ENCODE assay signal across 10 cellular contexts in the genomic region with DNA sequence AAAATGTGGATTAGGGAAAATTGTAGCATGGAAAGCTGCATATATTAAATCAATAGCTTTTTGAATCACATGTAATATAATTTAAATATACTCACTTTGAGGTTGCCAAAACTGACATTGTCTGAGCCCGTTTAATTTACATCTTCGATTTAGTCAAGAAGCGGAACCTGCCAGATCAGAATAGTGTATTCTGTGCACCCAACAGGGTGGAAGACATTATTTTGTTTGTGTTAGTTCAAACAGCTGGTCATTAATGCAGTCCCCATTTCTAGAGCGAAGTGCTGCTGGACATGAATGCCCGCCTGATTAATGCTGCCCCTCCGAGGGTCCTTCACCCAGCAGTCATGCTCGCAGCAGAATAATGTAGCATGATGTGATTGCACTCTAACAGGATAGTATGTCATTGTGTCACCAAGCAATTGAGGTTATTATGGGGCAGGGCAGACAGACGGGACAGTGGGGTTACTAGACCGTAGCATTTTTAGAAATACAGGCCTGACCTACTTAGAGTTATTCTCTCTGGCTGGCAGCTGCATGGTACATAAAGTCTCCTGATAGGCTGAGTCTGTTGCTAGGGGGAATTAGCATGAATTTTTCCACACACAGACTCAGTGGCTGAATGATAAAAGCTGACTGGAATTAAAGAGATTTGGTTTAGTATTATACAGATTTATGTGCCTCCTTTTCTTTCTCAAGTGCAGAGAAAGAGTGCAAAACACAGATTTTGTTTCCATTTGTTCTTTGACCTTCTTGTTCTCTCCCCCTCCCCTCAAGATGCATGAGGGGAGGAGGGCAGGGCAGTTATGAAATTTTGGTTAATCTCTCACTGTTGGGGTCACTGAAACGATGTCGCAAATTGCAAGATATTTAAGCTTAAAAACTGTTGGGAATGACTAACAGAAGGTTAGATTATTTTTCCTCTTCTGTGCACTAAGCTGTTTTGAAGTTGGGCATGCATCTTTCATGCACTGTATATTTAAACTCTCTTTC.
DNase-seq lines count a peak whose midpoint lies in the region; ATAC-seq, FAIRE-seq and TF ChIP-seq lines count a peak whose summit lies in the region.
"Had no signal": no experiment of that assay in that cellular context is flagged by ENCODE, and none has a peak within 500 bp of the region (broad histone marks: within the 10 kb centered on the region; RNA-seq: fewer than 3 reads in every experiment).

No MANE protein-coding gene starts in this region.

- WGBS in thyroid gland, 2 donors = 52 to 62% methylated on average over 11 of the region's 11 CpGs

- intact Hi-C loops in thyroid gland (cut with DNase I) = loop anchor here (10.0 kb wide), 1 partner anchor 555 kb away; a partner anchor contains a TSS
- intact Hi-C loops in MCF 10A (cut with micrococcal nuclease) = loop anchor here (10.0 kb wide), 1 partner anchor 555 kb away; a partner anchor contains a TSS

- no peaks in the 10 kb centered on the region for H3K27me3 ChIP-seq in thyroid gland

- H3K9me3 ChIP-seq in thyroid gland = no peaks in the 10 kb centered on the region

- peaks cover 20 to 43% of the 10 kb centered on the region in 2 donors for H3K4me1 ChIP-seq in thyroid gland

- FAIRE-seq in urothelium cell line (lab: Jason Lieb, UNC) = no peak

- H3K27ac ChIP-seq in thyroid gland = no peak overlapping the region
- H3K27ac ChIP-seq: 22Rv1 had no signal

- no peak overlapping the region for H3K27ac Mint-ChIP-seq in MCF 10A (ENCODE audit: low read depth, unreplicated experiment)

- ATAC-seq in SK-N-SH treated with all-trans-retinoic acid at 6 μM for 48 hours (peak; percentile 22; the same call in 2 of the 3 replicates), GM21529 (IDR thresholded peaks at IDR 0.05; ENCODE audit: unreplicated experiment) (no peak)
- ATAC-seq: left colon had no signal

- no peaks in the 10 kb centered on the region for H3K9me3 Mint-ChIP-seq in MCF 10A (ENCODE audit: unreplicated experiment)

- no peak for TF ChIP-seq CTCF in thyroid gland (IDR thresholded peaks at IDR 0.05)
- TF ChIP-seq CTCF in MCF 10A (IDR thresholded peaks at IDR 0.05; ENCODE audit: unreplicated experiment) = no peak

- no peak overlapping the region for H3K4me3 ChIP-seq in thyroid gland (replicated peaks in 1 of 3)

- H3K4me3 Mint-ChIP-seq in MCF 10A (ENCODE audit: unreplicated experiment) = no peak overlapping the region

- CTCF ChIA-PET in MCF 10A (lab: Yijun Ruan, JAX) = no interaction called here

- H3K36me3 ChIP-seq in thyroid gland = no peaks in the 10 kb centered on the region

- POLR2A ChIA-PET in MCF 10A (lab: Yijun Ruan, JAX) = interaction anchor here (0.7 to 1.2 kb wide), 3 partner anchors 18 to 519 kb away, joined by 3 read pairs; no protein-coding TSS in a partner anchor

- no peak for TF ChIP-seq POLR2A in thyroid gland (IDR thresholded peaks at IDR 0.05)

- peak; percentile 29 for DNase-seq in NCI-H2107 treated with DMSO at 0.1 percent for 48 hours (lab: John Stamatoyannopoulos, UW; ENCODE audit: unreplicated experiment)
- DNase-seq in NCI-H2107 (lab: John Stamatoyannopoulos, UW) = no peak
- DNase-seq in hypothalamus (lab: John Stamatoyannopoulos, UW) = peak in 33 of 51 donors; percentile 1 to 73 (median 15)
- DNase-seq in thyroid gland = peak; percentile 27 to 55
- no peak for DNase-seq in urothelium cell line (ENCODE audit: low spot score)
- DNase-seq in MCF 10A (ENCODE audit: unreplicated experiment) = no peak
- DNase-seq: left colon had no signal

- H3K36me3 Mint-ChIP-seq in MCF 10A (ENCODE audit: insufficient read depth, unreplicated experiment) = no peaks in the 10 kb centered on the region

- H3K4me1 Mint-ChIP-seq in MCF 10A (ENCODE audit: insufficient read depth, unreplicated experiment) = peaks cover 11% of the 10 kb centered on the region

- no peaks in the 10 kb centered on the region for H3K27me3 Mint-ChIP-seq in MCF 10A (ENCODE audit: insufficient read depth, unreplicated experiment)

- no TSS peak for BruUV-seq in MCF 10A (replicated peaks; lab: Mats Ljungman, UMichigan)

TF ChIP-seq in SK-N-SH treated with all-trans-retinoic acid at 6 μM for 48 hours, 23 proteins besides CTCF, POLR2A, EP300 and RAD21 (continues in another document):
- TF ChIP-seq ZNF70 (CRISPR knock-in tag; IDR thresholded peaks at IDR 0.05) (no peak), SNAI2 (CRISPR knock-in tag; IDR thresholded peaks at IDR 0.05) (no peak), OSR1 (CRISPR knock-in tag; IDR thresholded peaks at IDR 0.05) (no peak), ZC3H10 (CRISPR knock-in tag; IDR thresholded peaks at IDR 0.05) (no peak), TOX (CRISPR knock-in tag; IDR thresholded peaks at IDR 0.05; ENCODE audit: borderline replicate concordance) (no peak), TCF4 (CRISPR knock-in tag; IDR thresholded peaks at IDR 0.05; ENCODE audit: borderline replicate concordance) (peak; percentile 13; the same call in 1 of the 2 replicates), PPARA (CRISPR knock-in tag; IDR thresholded peaks at IDR 0.05; ENCODE audit: borderline replicate concordance) (no peak), BACH2 (CRISPR knock-in tag; IDR thresholded peaks at IDR 0.05; ENCODE audit: borderline replicate concordance) (no peak), CSDC2 (CRISPR knock-in tag; IDR thresholded peaks at IDR 0.05) (no peak), ESRRG (CRISPR knock-in tag; IDR thresholded peaks at IDR 0.05) (no peak), ZFP30 (CRISPR knock-in tag; IDR thresholded peaks at IDR 0.05) (no peak), ARNTL (CRISPR knock-in tag; IDR thresholded peaks at IDR 0.05; ENCODE audit: borderline replicate concordance, low read depth) (no peak)
- TF ChIP-seq, protein P1, sequence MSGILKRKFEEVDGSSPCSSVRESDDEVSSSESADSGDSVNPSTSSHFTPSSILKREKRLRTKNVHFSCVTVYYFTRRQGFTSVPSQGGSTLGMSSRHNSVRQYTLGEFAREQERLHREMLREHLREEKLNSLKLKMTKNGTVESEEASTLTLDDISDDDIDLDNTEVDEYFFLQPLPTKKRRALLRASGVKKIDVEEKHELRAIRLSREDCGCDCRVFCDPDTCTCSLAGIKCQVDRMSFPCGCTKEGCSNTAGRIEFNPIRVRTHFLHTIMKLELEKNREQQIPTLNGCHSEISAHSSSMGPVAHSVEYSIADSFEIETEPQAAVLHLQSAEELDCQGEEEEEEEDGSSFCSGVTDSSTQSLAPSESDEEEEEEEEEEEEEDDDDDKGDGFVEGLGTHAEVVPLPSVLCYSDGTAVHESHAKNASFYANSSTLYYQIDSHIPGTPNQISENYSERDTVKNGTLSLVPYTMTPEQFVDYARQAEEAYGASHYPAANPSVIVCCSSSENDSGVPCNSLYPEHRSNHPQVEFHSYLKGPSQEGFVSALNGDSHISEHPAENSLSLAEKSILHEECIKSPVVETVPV (CRISPR knock-in tag; IDR thresholded peaks at IDR 0.05) = no peak
- TF ChIP-seq, protein P2, sequence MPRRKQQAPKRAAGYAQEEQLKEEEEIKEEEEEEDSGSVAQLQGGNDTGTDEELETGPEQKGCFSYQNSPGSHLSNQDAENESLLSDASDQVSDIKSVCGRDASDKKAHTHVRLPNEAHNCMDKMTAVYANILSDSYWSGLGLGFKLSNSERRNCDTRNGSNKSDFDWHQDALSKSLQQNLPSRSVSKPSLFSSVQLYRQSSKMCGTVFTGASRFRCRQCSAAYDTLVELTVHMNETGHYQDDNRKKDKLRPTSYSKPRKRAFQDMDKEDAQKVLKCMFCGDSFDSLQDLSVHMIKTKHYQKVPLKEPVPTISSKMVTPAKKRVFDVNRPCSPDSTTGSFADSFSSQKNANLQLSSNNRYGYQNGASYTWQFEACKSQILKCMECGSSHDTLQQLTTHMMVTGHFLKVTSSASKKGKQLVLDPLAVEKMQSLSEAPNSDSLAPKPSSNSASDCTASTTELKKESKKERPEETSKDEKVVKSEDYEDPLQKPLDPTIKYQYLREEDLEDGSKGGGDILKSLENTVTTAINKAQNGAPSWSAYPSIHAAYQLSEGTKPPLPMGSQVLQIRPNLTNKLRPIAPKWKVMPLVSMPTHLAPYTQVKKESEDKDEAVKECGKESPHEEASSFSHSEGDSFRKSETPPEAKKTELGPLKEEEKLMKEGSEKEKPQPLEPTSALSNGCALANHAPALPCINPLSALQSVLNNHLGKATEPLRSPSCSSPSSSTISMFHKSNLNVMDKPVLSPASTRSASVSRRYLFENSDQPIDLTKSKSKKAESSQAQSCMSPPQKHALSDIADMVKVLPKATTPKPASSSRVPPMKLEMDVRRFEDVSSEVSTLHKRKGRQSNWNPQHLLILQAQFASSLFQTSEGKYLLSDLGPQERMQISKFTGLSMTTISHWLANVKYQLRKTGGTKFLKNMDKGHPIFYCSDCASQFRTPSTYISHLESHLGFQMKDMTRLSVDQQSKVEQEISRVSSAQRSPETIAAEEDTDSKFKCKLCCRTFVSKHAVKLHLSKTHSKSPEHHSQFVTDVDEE (CRISPR knock-in tag; IDR thresholded peaks at IDR 0.05) = 0 out of 2 replicates have a peak, but pooled peaks have one; percentile 47
- TF ChIP-seq, protein P3, sequence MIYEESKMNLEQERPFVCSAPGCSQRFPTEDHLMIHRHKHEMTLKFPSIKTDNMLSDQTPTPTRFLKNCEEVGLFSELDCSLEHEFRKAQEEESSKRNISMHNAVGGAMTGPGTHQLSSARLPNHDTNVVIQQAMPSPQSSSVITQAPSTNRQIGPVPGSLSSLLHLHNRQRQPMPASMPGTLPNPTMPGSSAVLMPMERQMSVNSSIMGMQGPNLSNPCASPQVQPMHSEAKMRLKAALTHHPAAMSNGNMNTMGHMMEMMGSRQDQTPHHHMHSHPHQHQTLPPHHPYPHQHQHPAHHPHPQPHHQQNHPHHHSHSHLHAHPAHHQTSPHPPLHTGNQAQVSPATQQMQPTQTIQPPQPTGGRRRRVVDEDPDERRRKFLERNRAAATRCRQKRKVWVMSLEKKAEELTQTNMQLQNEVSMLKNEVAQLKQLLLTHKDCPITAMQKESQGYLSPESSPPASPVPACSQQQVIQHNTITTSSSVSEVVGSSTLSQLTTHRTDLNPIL (CRISPR knock-in tag; IDR thresholded peaks at IDR 0.05; ENCODE audit: low read depth) = no peak
- TF ChIP-seq, protein P4, sequence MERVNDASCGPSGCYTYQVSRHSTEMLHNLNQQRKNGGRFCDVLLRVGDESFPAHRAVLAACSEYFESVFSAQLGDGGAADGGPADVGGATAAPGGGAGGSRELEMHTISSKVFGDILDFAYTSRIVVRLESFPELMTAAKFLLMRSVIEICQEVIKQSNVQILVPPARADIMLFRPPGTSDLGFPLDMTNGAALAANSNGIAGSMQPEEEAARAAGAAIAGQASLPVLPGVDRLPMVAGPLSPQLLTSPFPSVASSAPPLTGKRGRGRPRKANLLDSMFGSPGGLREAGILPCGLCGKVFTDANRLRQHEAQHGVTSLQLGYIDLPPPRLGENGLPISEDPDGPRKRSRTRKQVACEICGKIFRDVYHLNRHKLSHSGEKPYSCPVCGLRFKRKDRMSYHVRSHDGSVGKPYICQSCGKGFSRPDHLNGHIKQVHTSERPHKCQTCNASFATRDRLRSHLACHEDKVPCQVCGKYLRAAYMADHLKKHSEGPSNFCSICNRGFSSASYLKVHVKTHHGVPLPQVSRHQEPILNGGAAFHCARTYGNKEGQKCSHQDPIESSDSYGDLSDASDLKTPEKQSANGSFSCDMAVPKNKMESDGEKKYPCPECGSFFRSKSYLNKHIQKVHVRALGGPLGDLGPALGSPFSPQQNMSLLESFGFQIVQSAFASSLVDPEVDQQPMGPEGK (CRISPR knock-in tag; IDR thresholded peaks at IDR 0.05; ENCODE audit: borderline replicate concordance) = no peak

Comparison
In these comparisons a context has a peak if more than half of its experiments do, and no peak if none do; other contexts are left out.
1. DNase-seq: peak in NCI-H2107 treated with DMSO at 0.1 percent for 48 hours (single experiment), hypothalamus (33 of 51) and thyroid gland (2 of 2); none in NCI-H2107 (single experiment), urothelium cell line (single experiment) and MCF 10A (single experiment).